ENCODE assay signal across 12 cellular contexts in genomic region chr10:60662917-60663614, GRCh38.
DNase-seq lines count a peak whose midpoint lies in the region; ATAC-seq and TF ChIP-seq lines count a peak whose summit lies in the region.
"Had no signal": no experiment of that assay in that cellular context is flagged by ENCODE, and none has a peak within 500 bp of the region (broad histone marks: within the 10 kb centered on the region; RNA-seq: fewer than 3 reads in every experiment).

No MANE protein-coding gene starts in this region.

- H3K4me3 ChIP-seq in foreskin fibroblast (ENCODE audit: low read depth in 1 of 2, low read length in 2 of 2) = no peak overlapping the region
- H3K4me3 ChIP-seq: body of pancreas had no signal

- DNase-seq in A172 (ENCODE audit: low spot score) (peak; percentile 72), ELF-1 (ENCODE audit: low read depth, low spot score) (peak; percentile 33), SKM-1 (lab: John Stamatoyannopoulos, UW; ENCODE audit: unreplicated experiment) (peak; percentile 18), foreskin fibroblast (peak; percentile 15 to 41)
- DNase-seq: activated CD8-positive, alpha-beta memory T cell treated with anti-CD3 and anti-CD28 coated beads for 24 hours; body of pancreas; foreskin melanocyte; HCEC 1CT had no signal

- TF ChIP-seq CTCF in foreskin fibroblast (IDR thresholded peaks at IDR 0.05; ENCODE audit: low read depth, low read length) = no peak

- no peak for ATAC-seq in GM21619 (IDR thresholded peaks at IDR 0.05; ENCODE audit: unreplicated experiment)
- no peak for ATAC-seq in GM18873 (IDR thresholded peaks at IDR 0.05; ENCODE audit: low FRiP score, unreplicated experiment)
- ATAC-seq in GM19463 (IDR thresholded peaks at IDR 0.05; ENCODE audit: unreplicated experiment) = no peak
- ATAC-seq in GM18909 (IDR thresholded peaks at IDR 0.05; ENCODE audit: poor library complexity, unreplicated experiment) = no peak
- ATAC-seq: body of pancreas had no signal

Comparison
In these comparisons a context has a peak if more than half of its experiments do, and no peak if none do; other contexts are left out.
1. DNase-seq: peak in every context shown above with its lines; median percentile 72 in A172; 33 in ELF-1; 28 in foreskin fibroblast; 18 in SKM-1.